In genomic region chr5:171419663-171420428, GRCh38 we compare ENCODE assay signal across 8 cellular contexts. TPM values are rescaled to one million over a fixed set of nuclear protein-coding genes. Genes with fewer than 3 reads are reported as not detected.
DNase-seq lines count a peak whose midpoint lies in the region; ATAC-seq and TF ChIP-seq lines count a peak whose summit lies in the region.

No MANE protein-coding gene starts in this region.

- H3K9me3 Mint-ChIP-seq in activated CD4-positive, alpha-beta memory T cell treated with anti-CD3 and anti-CD28 coated beads, Interleukin-2, amount 10 ng/mL, durations not matched to agents 7 days and 5 days = no peaks in the 10 kb centered on the region

- H2AFZ ChIP-seq in osteoblast (ENCODE audit: low read length) = no peak overlapping the region

- H3K4me3 ChIP-seq in HUES6 (ENCODE audit: low read depth, low read length) = peak overlapping the region; percentile 79
- peak overlapping the region; percentile 30 for H3K4me3 ChIP-seq in osteoblast (ENCODE audit: insufficient read depth, low read length)

- H3K36me3 Mint-ChIP-seq in activated CD4-positive, alpha-beta memory T cell treated with anti-CD3 and anti-CD28 coated beads, Interleukin-2, amount 10 ng/mL, durations not matched to agents 7 days and 5 days (ENCODE audit: low read depth) = no peaks in the 10 kb centered on the region

- DNase-seq in AG20443 (ENCODE audit: low spot score) (peak; percentile 54), foreskin keratinocyte (no peak), osteoblast (ENCODE audit: insufficient read length, low spot score, missing footprints) (peak; percentile 93), AML-193 (lab: John Stamatoyannopoulos, UW) (no peak), NK-92 (lab: John Stamatoyannopoulos, UW; ENCODE audit: unreplicated experiment) (no peak)
- peak; percentile 28 for DNase-seq in activated CD4-positive, alpha-beta memory T cell treated with anti-CD3 and anti-CD28 coated beads, Interleukin-2, amount 10 ng/mL, durations not matched to agents 7 days and 5 days

- H3K36me3 ChIP-seq in HUES6 (ENCODE audit: control insufficient read depth, insufficient read depth, low read length) = no peaks in the 10 kb centered on the region
- H3K36me3 ChIP-seq in osteoblast (ENCODE audit: insufficient read depth, low read length) = no peaks in the 10 kb centered on the region

- H3K79me2 ChIP-seq in osteoblast (ENCODE audit: insufficient read depth, low read length) = no peaks in the 10 kb centered on the region

- H3K27me3 Mint-ChIP-seq in activated CD4-positive, alpha-beta memory T cell treated with anti-CD3 and anti-CD28 coated beads, Interleukin-2, amount 10 ng/mL, durations not matched to agents 7 days and 5 days = peaks cover 30% of the 10 kb centered on the region

- H3K9me3 ChIP-seq in HUES6 (ENCODE audit: control insufficient read depth, insufficient read depth, low read depth, low read length) = no peaks in the 10 kb centered on the region
- no peaks in the 10 kb centered on the region for H3K9me3 ChIP-seq in osteoblast (ENCODE audit: low read depth, low read length)

- POLR2A ChIA-PET in activated CD4-positive, alpha-beta memory T cell treated with anti-CD3 and anti-CD28 coated beads, Interleukin-2, amount 10 ng/mL, durations not matched to agents 7 days and 5 days (lab: Charles Lee) = interaction anchor here (1.0 to 2.1 kb wide), 5 partner anchors 26 to 63 kb away, joined by 3 to 11 read pairs (median 4); partner anchors contain the start of gene NPM1

- CTCF ChIA-PET in activated CD4-positive, alpha-beta memory T cell treated with anti-CD3 and anti-CD28 coated beads, Interleukin-2, amount 10 ng/mL, durations not matched to agents 7 days and 5 days (lab: Charles Lee) = interaction anchor here (0.6 to 2.6 kb wide), 9 partner anchors 11 to 492 kb away, joined by 3 to 22 read pairs (median 8); no protein-coding TSS in a partner anchor

- H4K20me1 ChIP-seq in osteoblast (ENCODE audit: insufficient read depth, low read length) = peaks cover 41% of the 10 kb centered on the region

- H3K4me1 Mint-ChIP-seq in activated CD4-positive, alpha-beta memory T cell treated with anti-CD3 and anti-CD28 coated beads, Interleukin-2, amount 10 ng/mL, durations not matched to agents 7 days and 5 days = peaks cover 10% of the 10 kb centered on the region

- H3K4me1 ChIP-seq in HUES6 (ENCODE audit: control insufficient read depth, insufficient read depth, low read length) (peaks cover 36% of the 10 kb centered on the region), foreskin keratinocyte (no peaks in the 10 kb centered on the region), osteoblast (ENCODE audit: insufficient read depth, low read length) (peaks cover 17% of the 10 kb centered on the region)

- H3K4me2 ChIP-seq in osteoblast (ENCODE audit: insufficient read depth, low read length) = peak overlapping the region; percentile 48

- peak overlapping the region; percentile 63 for H3K4me3 Mint-ChIP-seq in activated CD4-positive, alpha-beta memory T cell treated with anti-CD3 and anti-CD28 coated beads, Interleukin-2, amount 10 ng/mL, durations not matched to agents 7 days and 5 days

- H3K27me3 ChIP-seq in HUES6 (ENCODE audit: control insufficient read depth, insufficient read depth, low read length) (peaks cover 39% of the 10 kb centered on the region), foreskin keratinocyte (peaks cover 40% of the 10 kb centered on the region), osteoblast (ENCODE audit: insufficient read depth, low read length) (no peaks in the 10 kb centered on the region)

- TF ChIP-seq CTCF in foreskin keratinocyte (conservative IDR thresholded peaks at IDR 0.05) (no peak), osteoblast (IDR thresholded peaks at IDR 0.05; ENCODE audit: extremely low read depth, low read depth, low read length) (no peak)

- peak; percentile 10 for ATAC-seq in GM18870 (IDR thresholded peaks at IDR 0.05; ENCODE audit: unreplicated experiment)
- peak; percentile 21 for ATAC-seq in foreskin keratinocyte

- H3K27ac Mint-ChIP-seq in activated CD4-positive, alpha-beta memory T cell treated with anti-CD3 and anti-CD28 coated beads, Interleukin-2, amount 10 ng/mL, durations not matched to agents 7 days and 5 days = no peak overlapping the region

- H3K27ac ChIP-seq in HUES6 (ENCODE audit: low read depth, low read length) = no peak overlapping the region
- H3K27ac ChIP-seq in foreskin keratinocyte = no peak overlapping the region
- no peak overlapping the region for H3K27ac ChIP-seq in osteoblast (ENCODE audit: low read depth, low read length)

- peak overlapping the region; percentile 44 for H3K9ac ChIP-seq in HUES6 (ENCODE audit: low read length)

RNA-seq across cellular contexts. Expression of gene FGF18, which starts 0.4 kb away (rescaled TPM):
- total RNA-seq in activated CD4-positive, alpha-beta memory T cell treated with anti-CD3 and anti-CD28 coated beads, Interleukin-2, amount 10 ng/mL, durations not matched to agents 7 days and 5 days = not detected
- not detected in 2 replicates for total RNA-seq in foreskin keratinocyte
- polyA plus RNA-seq in foreskin keratinocyte = 0.06 TPM in 1 of 2 replicates, not detected in the other
- total RNA-seq in osteoblast = under 0.01 and 0.29 TPM in 2 replicates

RNA-seq across cellular contexts. Expression of gene NPM1, which starts 32.2 kb away (rescaled TPM):
- total RNA-seq in activated CD4-positive, alpha-beta memory T cell treated with anti-CD3 and anti-CD28 coated beads, Interleukin-2, amount 10 ng/mL, durations not matched to agents 7 days and 5 days = 1,000 to 10,000 TPM; 1,119 to 1,157 TPM
- 2,005 and 2,487 TPM in 2 replicates for total RNA-seq in foreskin keratinocyte
- polyA plus RNA-seq in foreskin keratinocyte = 1,746 and 2,423 TPM in 2 replicates
- total RNA-seq in osteoblast = 1,126 and 1,271 TPM in 2 replicates

Comparison
In these comparisons a context has a peak if more than half of its experiments do, and no peak if none do; other contexts are left out.
1. DNase-seq: peak in AG20443 (single experiment), activated CD4-positive, alpha-beta memory T cell treated with anti-CD3 and anti-CD28 coated beads, Interleukin-2, amount 10 ng/mL, durations not matched to agents 7 days and 5 days (single experiment) and osteoblast (single experiment); none in foreskin keratinocyte (0 of 2), AML-193 (0 of 2) and NK-92 (single experiment).